In genomic region chr17:77174928-77175720, GRCh38 we compare ENCODE assay signal across 1 cellular context.
TF ChIP-seq lines count a peak whose summit lies in the region.

No MANE protein-coding gene starts in this region.

TF ChIP-seq in H1, 55 proteins besides CTCF, POLR2A, EP300 and RAD21:
- TF ChIP-seq FOSL1 (IDR thresholded peaks at IDR 0.05; ENCODE audit: insufficient read depth, low read depth, low read length): no peak
- no peak for TF ChIP-seq RXRA (IDR thresholded peaks at IDR 0.05; ENCODE audit: insufficient read depth, low read depth, low read length)
- no peak for TF ChIP-seq CBX8 (IDR thresholded peaks at IDR 0.05; ENCODE audit: borderline replicate concordance, low read depth, low read length)
- TF ChIP-seq NANOG (IDR thresholded peaks at IDR 0.05; ENCODE audit: insufficient read depth, low read depth, low read length, poor library complexity, severe bottlenecking): no peak
- no peak for TF ChIP-seq SIRT6 (IDR thresholded peaks at IDR 0.05; ENCODE audit: low read length)
- TF ChIP-seq CHD7 (IDR thresholded peaks at IDR 0.05; ENCODE audit: insufficient replicate concordance, low read length): no peak
- TF ChIP-seq RBBP5 (IDR thresholded peaks at IDR 0.05; ENCODE audit: borderline replicate concordance, low read depth, low read length): no peak
- no peak for TF ChIP-seq TBP (IDR thresholded peaks at IDR 0.05; ENCODE audit: low read depth, low read length)
- no peak for TF ChIP-seq TAF7 (optimal IDR thresholded peaks at IDR 0.05; ENCODE audit: borderline replicate concordance, low read depth, low read length)
- TF ChIP-seq RNF2 (IDR thresholded peaks at IDR 0.05; ENCODE audit: borderline replicate concordance, low read depth, low read length, missing control alignments, poor library complexity, severe bottlenecking): no peak
- TF ChIP-seq POLR2AphosphoS5 (IDR thresholded peaks at IDR 0.05; ENCODE audit: low read depth, low read length): no peak
- no peak for TF ChIP-seq JUN (IDR thresholded peaks at IDR 0.05; ENCODE audit: low read depth, low read length)
- no peak for TF ChIP-seq TEAD4 (IDR thresholded peaks at IDR 0.05; ENCODE audit: low read depth, low read length)
- TF ChIP-seq EGR1 (IDR thresholded peaks at IDR 0.05; ENCODE audit: borderline replicate concordance, low read depth, low read length): no peak
- TF ChIP-seq USF2 (IDR thresholded peaks at IDR 0.05; ENCODE audit: low read length): no peak
- TF ChIP-seq KDM1A (IDR thresholded peaks at IDR 0.05; ENCODE audit: borderline replicate concordance, low read length): no peak
- TF ChIP-seq BRCA1 (IDR thresholded peaks at IDR 0.05; ENCODE audit: low read depth, low read length): no peak
- TF ChIP-seq SP4 (IDR thresholded peaks at IDR 0.05; ENCODE audit: low read length): no peak
